Comparison of ENCODE assay signal across 20 cellular contexts in genomic region chr1:24081190-24081589, GRCh38. TPM values are rescaled to one million over a fixed set of nuclear protein-coding genes. Genes with fewer than 3 reads are reported as not detected.
DNase-seq lines count a peak whose midpoint lies in the region; ATAC-seq, FAIRE-seq and TF ChIP-seq lines count a peak whose summit lies in the region.
"Had no signal": no experiment of that assay in that cellular context is flagged by ENCODE, and none has a peak within 500 bp of the region (broad histone marks: within the 10 kb centered on the region; RNA-seq: fewer than 3 reads in every experiment).

No MANE protein-coding gene starts in this region.

- H3K9ac ChIP-seq in mammary epithelial cell (ENCODE audit: insufficient read depth, low read length) (no peak overlapping the region), MM.1S (ENCODE audit: low read length) (no peak overlapping the region)
- H3K9ac ChIP-seq: BLaER1 had no signal

- in situ Hi-C loops in mammary epithelial cell (cut with MboI; ENCODE audit: low sequenced_read_pairs in 2 of 2), result no loop called here

- H3K4me3 ChIP-seq in heart right ventricle (no peak overlapping the region), right cardiac atrium (ENCODE audit: low read length) (no peak overlapping the region), pancreas (no peak overlapping the region), mammary epithelial cell (replicated peaks in 1 of 3; ENCODE audit: insufficient read depth in 1 of 3, low read depth in 2 of 3, low read length in 3 of 3) (no peak overlapping the region), MM.1S (ENCODE audit: low read length) (no peak overlapping the region)
- H3K4me3 ChIP-seq: BLaER1 had no signal

- H3K36me3 Mint-ChIP-seq in activated T-helper 1 cell treated with anti-CD3 and anti-CD28 coated beads, Interleukin-12 subunit alpha, Interleukin-12 subunit beta, Interleukin-2, Interleukin-4 antibody, amounts not matched to agents 30 ng/mL and 10 ng/mL and 1 ng/mL, durations not matched to agents 14 hours and 24 hours and 36 hours (ENCODE audit: low read depth), result no peaks in the 10 kb centered on the region
- H3K36me3 Mint-ChIP-seq: CD8-positive, alpha-beta memory T cell had no signal

- BruUV-seq in mammary epithelial cell (replicated peaks; lab: Mats Ljungman, UMichigan), result no TSS peak

- peak overlapping the region in 6 of 10 donors; percentile 9 to 59 (median 33) for H3K27ac ChIP-seq in heart right ventricle
- H3K27ac ChIP-seq in right cardiac atrium (ENCODE audit: low read length), result peak overlapping the region; percentile 45
- H3K27ac ChIP-seq in pancreas, result no peak overlapping the region
- H3K27ac ChIP-seq in mammary epithelial cell (ENCODE audit: insufficient read depth, low read depth, low read length), result no peak overlapping the region
- H3K27ac ChIP-seq in MM.1S (ENCODE audit: low read length), result no peak overlapping the region
- H3K27ac ChIP-seq: BLaER1, HL-60 had no signal

- FAIRE-seq in pancreas (lab: Jason Lieb, UNC), result no peak
- FAIRE-seq: GM12892, GM19239, H1 had no signal

- peaks cover 5% of the 10 kb centered on the region for H3K27me3 Mint-ChIP-seq in activated T-helper 1 cell treated with anti-CD3 and anti-CD28 coated beads, Interleukin-12 subunit alpha, Interleukin-12 subunit beta, Interleukin-2, Interleukin-4 antibody, amounts not matched to agents 30 ng/mL and 10 ng/mL and 1 ng/mL, durations not matched to agents 14 hours and 24 hours and 36 hours (ENCODE audit: insufficient read depth)

- H3K79me2 ChIP-seq in mammary epithelial cell (ENCODE audit: insufficient read depth, low read length), result no peaks in the 10 kb centered on the region
- no peaks in the 10 kb centered on the region for H3K79me2 ChIP-seq in MM.1S (ENCODE audit: low read length)

- H3K4me3 Mint-ChIP-seq in activated T-helper 1 cell treated with anti-CD3 and anti-CD28 coated beads, Interleukin-12 subunit alpha, Interleukin-12 subunit beta, Interleukin-2, Interleukin-4 antibody, amounts not matched to agents 30 ng/mL and 10 ng/mL and 1 ng/mL, durations not matched to agents 14 hours and 24 hours and 36 hours, result no peak overlapping the region
- H3K4me3 Mint-ChIP-seq: CD8-positive, alpha-beta memory T cell; HFFc6 had no signal

- H4K20me1 ChIP-seq in mammary epithelial cell (ENCODE audit: insufficient read depth, low read length), result no peaks in the 10 kb centered on the region
- H4K20me1 ChIP-seq in MM.1S (ENCODE audit: insufficient read depth, low read length), result no peaks in the 10 kb centered on the region
- H4K20me1 ChIP-seq: BLaER1 had no signal

- peaks cover 0 to 51% (median 7%) of the 10 kb centered on the region in 9 donors for H3K4me1 ChIP-seq in heart right ventricle
- peaks cover 3% of the 10 kb centered on the region for H3K4me1 ChIP-seq in right cardiac atrium (ENCODE audit: control insufficient read depth, insufficient read depth, low read length)
- no peaks in the 10 kb centered on the region for H3K4me1 ChIP-seq in pancreas
- no peaks in the 10 kb centered on the region for H3K4me1 ChIP-seq in mammary epithelial cell (ENCODE audit: insufficient read depth, low read length)
- H3K4me1 ChIP-seq in MM.1S (ENCODE audit: low read length), result no peaks in the 10 kb centered on the region
- H3K4me1 ChIP-seq: BLaER1, Caco-2 had no signal

- H3K4me2 ChIP-seq in mammary epithelial cell (ENCODE audit: insufficient read depth, low read depth, low read length) (no peak overlapping the region), MM.1S (ENCODE audit: low read depth, low read length) (no peak overlapping the region)
- H3K4me2 ChIP-seq: BLaER1 had no signal

- H3K27ac Mint-ChIP-seq in activated T-helper 1 cell treated with anti-CD3 and anti-CD28 coated beads, Interleukin-12 subunit alpha, Interleukin-12 subunit beta, Interleukin-2, Interleukin-4 antibody, amounts not matched to agents 30 ng/mL and 10 ng/mL and 1 ng/mL, durations not matched to agents 14 hours and 24 hours and 36 hours, result no peak overlapping the region
- H3K27ac Mint-ChIP-seq: CD8-positive, alpha-beta memory T cell; HFFc6 had no signal

- DNase-seq in heart right ventricle (no peak), Right ventricle myocardium superior (no peak), right cardiac atrium (no peak), pancreas (peak in 3 of 6 donors; percentile 38 to 58 (median 53)), mammary epithelial cell (no peak), MM.1S (no peak)
- DNase-seq in activated T-helper 1 cell treated with anti-CD3 and anti-CD28 coated beads, Interleukin-12 subunit alpha, Interleukin-12 subunit beta, Interleukin-2, Interleukin-4 antibody, amounts not matched to agents 30 ng/mL and 10 ng/mL and 1 ng/mL, durations not matched to agents 14 hours and 24 hours and 36 hours (ENCODE audit: low spot score), result no peak
- DNase-seq: 8988T; AML-193; Caco-2; CD8-positive, alpha-beta memory T cell; DND-41; GDM1; HCEC 1CT; HFFc6 had no signal

- intact Hi-C loops in heart right ventricle (cut with DNase I), result no loop called here
- intact Hi-C loops in Right ventricle myocardium superior (cut with DNase I), result no loop called here
- intact Hi-C loops in right cardiac atrium (cut with DNase I), result no loop called here
- intact Hi-C loops in pancreas (cut with DNase I), result no loop called here
- intact Hi-C loops in mammary epithelial cell (cut with micrococcal nuclease), result no loop called here
- intact Hi-C loops in activated T-helper 1 cell treated with anti-CD3 and anti-CD28 coated beads, Interleukin-12 subunit alpha, Interleukin-12 subunit beta, Interleukin-2, Interleukin-4 antibody, amounts not matched to agents 30 ng/mL and 10 ng/mL and 1 ng/mL, durations not matched to agents 14 hours and 24 hours and 36 hours (cut with micrococcal nuclease), result no loop called here

- no peaks in the 10 kb centered on the region for H3K9me2 ChIP-seq in MM.1S (replicated peaks; ENCODE audit: insufficient read depth, low read length)

- no peaks in the 10 kb centered on the region for H3F3A ChIP-seq in MM.1S (ENCODE audit: insufficient read depth, low read length)

- H3K36me3 ChIP-seq in heart right ventricle, result peaks cover 0 to 75% (median 3%) of the 10 kb centered on the region in 9 donors
- no peaks in the 10 kb centered on the region for H3K36me3 ChIP-seq in pancreas
- no peaks in the 10 kb centered on the region for H3K36me3 ChIP-seq in mammary epithelial cell (ENCODE audit: insufficient read depth, low read length)
- H3K36me3 ChIP-seq in MM.1S (replicated peaks; ENCODE audit: insufficient read depth, low read length), result no peaks in the 10 kb centered on the region
- H3K36me3 ChIP-seq: BLaER1 had no signal

- H3K27me3 ChIP-seq in heart right ventricle, result no peaks in the 10 kb centered on the region
- no peaks in the 10 kb centered on the region for H3K27me3 ChIP-seq in right cardiac atrium (ENCODE audit: control insufficient read depth, insufficient read depth)
- H3K27me3 ChIP-seq in pancreas, result no peaks in the 10 kb centered on the region
- H3K27me3 ChIP-seq in mammary epithelial cell (ENCODE audit: insufficient read depth, low read length), result no peaks in the 10 kb centered on the region
- H3K27me3 ChIP-seq in MM.1S (replicated peaks; ENCODE audit: insufficient read depth, low read length), result no peaks in the 10 kb centered on the region
- H3K27me3 ChIP-seq: BLaER1 had no signal

- H2AFZ ChIP-seq in mammary epithelial cell (ENCODE audit: low read depth, low read length) (no peak overlapping the region), MM.1S (ENCODE audit: low read length) (no peak overlapping the region)

- TF ChIP-seq CTCF in heart right ventricle (IDR thresholded peaks at IDR 0.05) (no peak), pancreas (IDR thresholded peaks at IDR 0.05) (no peak), mammary epithelial cell (conservative IDR thresholded peaks at IDR 0.05 in 1 of 2, IDR thresholded peaks at IDR 0.05 in 1 of 2; ENCODE audit: extremely low read depth in 1 of 2, insufficient read depth in 1 of 2, low read depth in 1 of 2, low read length in 2 of 2) (no peak), MM.1S (IDR thresholded peaks at IDR 0.05; ENCODE audit: low read length) (no peak)

- dilution Hi-C loops in mammary epithelial cell (cut with HindIII; ENCODE audit: low sequenced_read_pairs), result loop anchor here (5.0 to 10.0 kb wide), 5 partner anchors 76 to 554 kb away; partner anchors contain the start of gene SRSF10

- H3K9me3 ChIP-seq in heart right ventricle (no peaks in the 10 kb centered on the region), right cardiac atrium (ENCODE audit: control insufficient read depth, low read length) (no peaks in the 10 kb centered on the region), pancreas (no peaks in the 10 kb centered on the region), mammary epithelial cell (replicated peaks; ENCODE audit: insufficient read depth, low read length) (no peaks in the 10 kb centered on the region), MM.1S (replicated peaks; ENCODE audit: insufficient read depth, low read length) (no peaks in the 10 kb centered on the region)
- H3K9me3 ChIP-seq: BLaER1, Caco-2 had no signal

- no peaks in the 10 kb centered on the region for H3K9me3 Mint-ChIP-seq in activated T-helper 1 cell treated with anti-CD3 and anti-CD28 coated beads, Interleukin-12 subunit alpha, Interleukin-12 subunit beta, Interleukin-2, Interleukin-4 antibody, amounts not matched to agents 30 ng/mL and 10 ng/mL and 1 ng/mL, durations not matched to agents 14 hours and 24 hours and 36 hours
- H3K9me3 Mint-ChIP-seq: CD8-positive, alpha-beta memory T cell; HFFc6 had no signal

- ATAC-seq in heart right ventricle (peak in 2 of 8 donors; percentile 6 to 21), Right ventricle myocardium superior (ENCODE audit: poor library complexity) (no peak), right cardiac atrium (no peak), pancreas (peak; percentile 56 to 86 (median 76))

- CTCF ChIA-PET in mammary epithelial cell (lab: Charles Lee; ENCODE audit: low non-redundant PET), result no interaction called here

- no peaks in the 10 kb centered on the region for H3K4me1 Mint-ChIP-seq in activated T-helper 1 cell treated with anti-CD3 and anti-CD28 coated beads, Interleukin-12 subunit alpha, Interleukin-12 subunit beta, Interleukin-2, Interleukin-4 antibody, amounts not matched to agents 30 ng/mL and 10 ng/mL and 1 ng/mL, durations not matched to agents 14 hours and 24 hours and 36 hours (ENCODE audit: low read depth)
- H3K4me1 Mint-ChIP-seq: CD8-positive, alpha-beta memory T cell had no signal

- 55 to 56% methylated on average over 6 of the region's 6 CpGs for WGBS in heart right ventricle, 2 donors
- 63% methylated on average over 6 of the region's 6 CpGs for WGBS in right cardiac atrium
- WGBS in pancreas, 2 donors, result 38 to 43% methylated on average over 6 of the region's 6 CpGs
- 75% methylated on average over 2 of the region's 6 CpGs for WGBS in mammary epithelial cell (ENCODE audit: low coverage, missing lambda C conversion rate)

RNA-seq across cellular contexts. Expression of gene MYOM3, which starts 30.7 kb away (rescaled TPM):
- total RNA-seq in heart right ventricle, result 100 to 1,000 TPM; 285 to 428 (median 328) TPM
- 100 to 1,000 TPM in 1 of 2 donors, 10 to 100 TPM in 1; 85.3 to 293 TPM for polyA plus RNA-seq in heart right ventricle
- 396 TPM for total RNA-seq in Right ventricle myocardium superior
- total RNA-seq in right cardiac atrium, result 100 to 1,000 TPM; 202 to 292 (median 241) TPM
- 258 TPM for polyA plus RNA-seq in right cardiac atrium
- total RNA-seq in pancreas, result 1 to 10 TPM in 2 of 6 donors, under 1 TPM in 4; 0.38 to 1.7 (median 0.79) TPM
- polyA plus RNA-seq in pancreas, result 1 to 10 TPM in 1 of 2 donors, under 1 TPM in 1; 0.77 to 1.2 TPM
- 1 to 10 TPM in 1 of 2 donors, under 1 TPM in 1; 0.54 to 1.8 TPM for total RNA-seq in mammary epithelial cell
- polyA plus RNA-seq in mammary epithelial cell, result 0.19 TPM
- polyA minus RNA-seq in mammary epithelial cell, result 2.0 TPM
- total RNA-seq in activated T-helper 1 cell treated with anti-CD3 and anti-CD28 coated beads, Interleukin-12 subunit alpha, Interleukin-12 subunit beta, Interleukin-2, Interleukin-4 antibody, amounts not matched to agents 30 ng/mL and 10 ng/mL and 1 ng/mL, durations not matched to agents 14 hours and 24 hours and 36 hours, result not detected in 2 replicates
- total RNA-seq: Caco-2; CD8-positive, alpha-beta memory T cell had no signal
- polyA plus RNA-seq: CD8-positive, alpha-beta memory T cell had no signal

Comparison
In these comparisons a context has a peak if more than half of its experiments do, and no peak if none do; other contexts are left out.
1. ATAC-seq: peak in pancreas (4 of 4); none in Right ventricle myocardium superior (single experiment) and right cardiac atrium (0 of 2).
2. H3K27ac ChIP-seq: peak in heart right ventricle (6 of 10) and right cardiac atrium (single experiment); none in pancreas (0 of 4), mammary epithelial cell (single experiment) and MM.1S (single experiment).
3. RNA of gene MYOM3, which starts 30.7 kb away (total RNA-seq): 396 TPM in Right ventricle myocardium superior (single experiment), 285 to 428 TPM in heart right ventricle and 202 to 292 TPM in right cardiac atrium; 0.54 to 1.8 TPM in mammary epithelial cell, 0.38 to 1.7 TPM in pancreas and not detected in activated T-helper 1 cell treated with anti-CD3 and anti-CD28 coated beads, Interleukin-12 subunit alpha, Interleukin-12 subunit beta, Interleukin-2, Interleukin-4 antibody, amounts not matched to agents 30 ng/mL and 10 ng/mL and 1 ng/mL, durations not matched to agents 14 hours and 24 hours and 36 hours; every median in the first group is over 10 times any median in the second.